ENCODE assay signal across 1 cellular context in genomic region chr2:25201265-25201664, GRCh38.
TF ChIP-seq lines count a peak whose summit lies in the region.

No MANE protein-coding gene starts in this region.

TF ChIP-seq in WTC11, 78 proteins besides CTCF, POLR2A, EP300 and RAD21 (continued from another document):
- TF ChIP-seq JAZF1 (CRISPR knock-in tag; IDR thresholded peaks at IDR 0.05) (no peak), ZBTB21 (CRISPR knock-in tag; IDR thresholded peaks at IDR 0.05; ENCODE audit: borderline replicate concordance) (no peak), ZNF317 (CRISPR knock-in tag; IDR thresholded peaks at IDR 0.05; ENCODE audit: borderline replicate concordance, low read depth) (no peak), E2F5 (CRISPR knock-in tag; IDR thresholded peaks at IDR 0.05) (no peak), IRF1 (CRISPR knock-in tag; IDR thresholded peaks at IDR 0.05) (no peak), E2F1 (CRISPR knock-in tag; IDR thresholded peaks at IDR 0.05) (no peak), ZNF512 (CRISPR knock-in tag; IDR thresholded peaks at IDR 0.05; ENCODE audit: borderline replicate concordance) (no peak), HMGA2 (CRISPR knock-in tag; IDR thresholded peaks at IDR 0.05) (no peak), ZNF138 (CRISPR knock-in tag; conservative IDR thresholded peaks at IDR 0.05) (no peak), JUN (CRISPR knock-in tag; IDR thresholded peaks at IDR 0.05) (no peak), ZNF671 (CRISPR knock-in tag; IDR thresholded peaks at IDR 0.05) (no peak), ZNF263 (CRISPR knock-in tag; IDR thresholded peaks at IDR 0.05; ENCODE audit: low read depth) (no peak), FOXP1 (CRISPR knock-in tag; IDR thresholded peaks at IDR 0.05; ENCODE audit: borderline replicate concordance) (no peak), SP1 (CRISPR knock-in tag; conservative IDR thresholded peaks at IDR 0.05) (no peak), ZMAT4 (CRISPR knock-in tag; IDR thresholded peaks at IDR 0.05) (no peak), ZNF416 (CRISPR knock-in tag; IDR thresholded peaks at IDR 0.05) (no peak)
